ENCODE assay signal across 6 cellular contexts in genomic region chr12:83856803-83857202, GRCh38.
"Had no signal": no experiment of that assay in that cellular context is flagged by ENCODE, and none has a peak within 500 bp of the region (broad histone marks: within the 10 kb centered on the region; RNA-seq: fewer than 3 reads in every experiment).

No MANE protein-coding gene starts in this region.

- H2AFZ ChIP-seq: GM23248 had no signal

- DNase-seq: GM23248, GOT3, H7 had no signal

- H3K9ac ChIP-seq: GM23248 had no signal

- H3K4me3 ChIP-seq: GM23248, HAP-1 had no signal

- H3K36me3 ChIP-seq: HAP-1 had no signal

- H3K27ac ChIP-seq: GM23248 had no signal

- FAIRE-seq: HTR-8/SVneo had no signal

- H3K4me1 ChIP-seq: HAP-1 had no signal

- ATAC-seq: HCT116 had no signal

- H3K9me3 ChIP-seq: HAP-1 had no signal
